ENCODE assay signal across 8 cellular contexts in genomic region chr16:87463722-87464690, GRCh38. TPM values are rescaled to one million over a fixed set of nuclear protein-coding genes. Genes with fewer than 3 reads are reported as not detected.
DNase-seq lines count a peak whose midpoint lies in the region; ATAC-seq, FAIRE-seq and TF ChIP-seq lines count a peak whose summit lies in the region.

No MANE protein-coding gene starts in this region.

- peaks cover 5% of the 10 kb centered on the region for H3K36me3 ChIP-seq in rectal smooth muscle tissue (ENCODE audit: control insufficient read depth, insufficient read depth, low read length)

- peak; percentile 58 for FAIRE-seq in HTR-8/SVneo (lab: Jason Lieb, UNC)

- H3K27ac ChIP-seq in rectal smooth muscle tissue (ENCODE audit: low read depth, low read length): peak overlapping the region; percentile 93

- H3K9me3 Mint-ChIP-seq in CD14-positive monocyte: no peaks in the 10 kb centered on the region
- H3K9me3 Mint-ChIP-seq in activated CD8-positive, alpha-beta memory T cell treated with anti-CD3 and anti-CD28 coated beads, Interleukin-2, amount 10 ng/mL, durations not matched to agents 7 days and 5 days (ENCODE audit: low read depth): no peaks in the 10 kb centered on the region

- peaks cover 0 to 7% (median 6%) of the 10 kb centered on the region in 3 donors for H3K27me3 Mint-ChIP-seq in CD14-positive monocyte (ENCODE audit: low read depth in 3 of 3)
- H3K27me3 Mint-ChIP-seq in activated CD8-positive, alpha-beta memory T cell treated with anti-CD3 and anti-CD28 coated beads, Interleukin-2, amount 10 ng/mL, durations not matched to agents 7 days and 5 days: peaks cover 38% of the 10 kb centered on the region

- TF ChIP-seq CTCF in CD14-positive monocyte (IDR thresholded peaks at IDR 0.05): no peak
- TF ChIP-seq CTCF in fibroblast of the aortic adventitia (IDR thresholded peaks at IDR 0.05; ENCODE audit: insufficient read depth, low read length): no peak

- CTCF ChIA-PET in activated CD8-positive, alpha-beta memory T cell treated with anti-CD3 and anti-CD28 coated beads, Interleukin-2, amount 10 ng/mL, durations not matched to agents 7 days and 5 days (lab: Charles Lee): interaction anchor here (0.7 to 2.3 kb wide), 2 partner anchors 12 to 172 kb away, joined by 3 to 7 read pairs; no protein-coding TSS in a partner anchor

- H3K27me3 ChIP-seq in rectal smooth muscle tissue (ENCODE audit: control insufficient read depth, insufficient read depth, low read length): no peaks in the 10 kb centered on the region

- no peak overlapping the region for H3K9ac ChIP-seq in rectal smooth muscle tissue (ENCODE audit: low read length)

- H3K27ac Mint-ChIP-seq in CD14-positive monocyte: peak overlapping the region; percentile 91 to 97 (median 95)
- no peak overlapping the region for H3K27ac Mint-ChIP-seq in activated CD8-positive, alpha-beta memory T cell treated with anti-CD3 and anti-CD28 coated beads, Interleukin-2, amount 10 ng/mL, durations not matched to agents 7 days and 5 days

- peaks cover 36% of the 10 kb centered on the region for H3K4me1 Mint-ChIP-seq in CD14-positive monocyte
- peaks cover 17% of the 10 kb centered on the region for H3K4me1 Mint-ChIP-seq in activated CD8-positive, alpha-beta memory T cell treated with anti-CD3 and anti-CD28 coated beads, Interleukin-2, amount 10 ng/mL, durations not matched to agents 7 days and 5 days

- intact Hi-C loops in CD14-positive monocyte (cut with micrococcal nuclease): loop anchor here (2.0 to 5.0 kb wide), 2 partner anchors 29 to 43 kb away; partner anchors contain the start of gene ZCCHC14 (in 1 of the 2)

- H3K4me3 ChIP-seq in fibroblast of the aortic adventitia (ENCODE audit: low read depth, low read length) (peak overlapping the region; percentile 37), rectal smooth muscle tissue (ENCODE audit: low read length) (peak overlapping the region; percentile 56)

- H3K4me1 ChIP-seq in rectal smooth muscle tissue (ENCODE audit: control insufficient read depth, insufficient read depth, low read length): peaks cover 35% of the 10 kb centered on the region

- peaks cover 9% of the 10 kb centered on the region in 2 donors for H3K36me3 Mint-ChIP-seq in CD14-positive monocyte
- no peaks in the 10 kb centered on the region for H3K36me3 Mint-ChIP-seq in activated CD8-positive, alpha-beta memory T cell treated with anti-CD3 and anti-CD28 coated beads, Interleukin-2, amount 10 ng/mL, durations not matched to agents 7 days and 5 days

- DNase-seq in CD14-positive monocyte (ENCODE audit: low spot score) (peak; percentile 82), HTR-8/SVneo (ENCODE audit: insufficient read length, low spot score) (peak; percentile 29), fibroblast of the aortic adventitia (ENCODE audit: low read depth) (no peak), NCI-H446 (lab: John Stamatoyannopoulos, UW) (no peak)
- DNase-seq in activated CD8-positive, alpha-beta memory T cell treated with anti-CD3 and anti-CD28 coated beads, Interleukin-2, amount 10 ng/mL, durations not matched to agents 7 days and 5 days: no peak

- peak; percentile 58 for ATAC-seq in activated CD8-positive, alpha-beta memory T cell treated with anti-CD3 and anti-CD28 coated beads, Interleukin-2, amount 10 ng/mL, durations not matched to agents 7 days and 5 days
- ATAC-seq in GM19328 (IDR thresholded peaks at IDR 0.05; ENCODE audit: unreplicated experiment) (no peak), HG03378 (IDR thresholded peaks at IDR 0.05; ENCODE audit: unreplicated experiment) (no peak)

- H3K4me3 Mint-ChIP-seq in CD14-positive monocyte: peak overlapping the region; percentile 71 to 87
- no peak overlapping the region for H3K4me3 Mint-ChIP-seq in activated CD8-positive, alpha-beta memory T cell treated with anti-CD3 and anti-CD28 coated beads, Interleukin-2, amount 10 ng/mL, durations not matched to agents 7 days and 5 days

RNA-seq across cellular contexts. Expression of gene ZCCHC14, which starts 28.8 kb away (rescaled TPM):
- polyA plus RNA-seq in CD14-positive monocyte: under 1 TPM; 0.11 to 0.22 TPM
- total RNA-seq in activated CD8-positive, alpha-beta memory T cell treated with anti-CD3 and anti-CD28 coated beads, Interleukin-2, amount 10 ng/mL, durations not matched to agents 7 days and 5 days: 1 to 10 TPM in 1 of 2 experiments, under 1 TPM in 1; 0.63 to 1.5 TPM
- total RNA-seq in fibroblast of the aortic adventitia (ENCODE audit: low replicate concordance): 17.1 and 24.5 TPM in 2 replicates

Comparison
In these comparisons a context has a peak if more than half of its experiments do, and no peak if none do; other contexts are left out.
1. DNase-seq: peak in CD14-positive monocyte (single experiment) and HTR-8/SVneo (single experiment); none in activated CD8-positive, alpha-beta memory T cell treated with anti-CD3 and anti-CD28 coated beads, Interleukin-2, amount 10 ng/mL, durations not matched to agents 7 days and 5 days (single experiment), fibroblast of the aortic adventitia (single experiment) and NCI-H446 (0 of 2).